ENCODE assay signal across 8 cellular contexts in the genomic region with DNA sequence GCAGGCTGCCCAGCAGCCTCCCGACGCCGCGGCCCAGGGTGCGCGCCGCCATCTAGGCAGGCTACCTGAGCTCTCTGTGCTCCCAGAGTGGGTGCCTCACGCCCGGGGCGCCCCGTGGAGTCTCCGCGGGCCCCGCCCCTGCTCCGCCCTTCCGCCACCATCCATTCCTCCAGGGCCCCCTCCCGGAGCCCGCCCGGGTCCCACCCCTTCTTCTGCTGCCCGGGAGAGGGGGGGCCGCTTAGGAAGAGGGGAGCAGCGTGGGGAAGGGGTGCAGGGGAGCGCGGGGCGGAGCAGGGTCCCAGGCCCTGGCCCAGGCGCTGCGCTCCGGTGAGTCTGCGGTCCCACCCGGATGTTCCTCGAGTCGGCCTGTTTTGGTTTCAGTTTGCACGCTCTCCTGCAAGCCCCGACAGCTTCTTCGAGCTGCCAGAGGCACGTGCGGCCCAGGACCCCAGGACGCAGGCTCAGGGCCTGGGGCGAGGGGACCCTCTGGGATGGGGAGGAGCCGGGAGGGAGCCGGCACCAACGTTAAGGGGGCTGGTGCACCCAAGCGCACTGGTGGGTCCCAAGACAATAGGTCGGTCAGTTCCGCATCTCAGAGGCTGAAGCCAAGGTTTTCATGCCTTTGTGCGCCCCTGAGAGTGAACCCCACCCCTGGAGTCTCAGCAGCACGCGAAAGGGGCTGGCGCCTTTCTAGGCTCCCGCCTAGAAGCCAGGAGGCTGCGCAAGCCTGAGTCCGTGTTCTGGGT. TPM values are rescaled to one million over a fixed set of nuclear protein-coding genes. Genes with fewer than 3 reads are reported as not detected.
DNase-seq lines count a peak whose midpoint lies in the region; ATAC-seq and TF ChIP-seq lines count a peak whose summit lies in the region.

ACSS1 (minus strand) TSS at position 89 of the 746 bp plus-strand sequence; CDS start at position 52, 37 bp downstream.

- H3K27ac ChIP-seq in cardiac muscle cell, result no peak within 1 kb of the TSS

- no peaks in the 10 kb centered on the region for H3K9me3 ChIP-seq in cardiac muscle cell (ENCODE audit: low read depth)

- H3K27me3 ChIP-seq in cardiac muscle cell, result peaks cover 100% of the 10 kb centered on the region

- DNase-seq in 8988T, result peak; percentile 59
- peak; percentile 62 for DNase-seq in RPMI7951 (ENCODE audit: low read depth)
- DNase-seq in activated gamma-delta T cell (lab: John Stamatoyannopoulos, UW), result peak; percentile 55
- peak in 1 of 2 donors; percentile 61 for DNase-seq in cardiac muscle cell (ENCODE audit: low read depth in 1 of 2, low spot score in 1 of 2)
- DNase-seq in posterior vena cava (ENCODE audit: low spot score), result peak; percentile 83
- peak; percentile 79 for DNase-seq in ureter (ENCODE audit: low spot score)

- no peaks in the 10 kb centered on the region for H3K36me3 ChIP-seq in cardiac muscle cell

- peak; percentile 69 for ATAC-seq in GM18511 (IDR thresholded peaks at IDR 0.05; ENCODE audit: unreplicated experiment)
- peak; percentile 64 for ATAC-seq in HG02981 (IDR thresholded peaks at IDR 0.05; ENCODE audit: unreplicated experiment)

- peak within 1 kb of the TSS; percentile 16 for H3K4me3 ChIP-seq in cardiac muscle cell

- TF ChIP-seq CTCF in cardiac muscle cell (IDR thresholded peaks at IDR 0.05; ENCODE audit: low read depth, low read length), result no peak

- intact Hi-C loops in posterior vena cava (cut with DNase I), result loop anchor here in 1 of 2 donors (10.0 kb wide), 1 partner anchor 337 kb away; the partner anchor contains the start of gene ABHD12

- no peaks in the 10 kb centered on the region for H3K4me1 ChIP-seq in cardiac muscle cell (ENCODE audit: low read depth)

RNA-seq across cellular contexts. Expression of gene ACSS1, which starts in this region (rescaled TPM):
- 1.6 and 2.0 TPM in 2 replicates for total RNA-seq in RPMI7951 (2014; rRNA removed; shearing (Covaris generic))
- total RNA-seq in cardiac muscle cell, result not detected in 2 replicates
- not detected in 2 replicates for polyA plus RNA-seq in cardiac muscle cell
- 10 to 100 TPM; 11.6 to 12.2 TPM for total RNA-seq in posterior vena cava
- total RNA-seq in ureter, result 33.7 TPM
